ENCODE assay signal across 21 cellular contexts in genomic region chr20:48607544-48607865, GRCh38.
"Had no signal": no experiment of that assay in that cellular context is flagged by ENCODE, and none has a peak within 500 bp of the region (broad histone marks: within the 10 kb centered on the region; RNA-seq: fewer than 3 reads in every experiment).

No MANE protein-coding gene starts in this region.

- H3K27ac ChIP-seq: testis had no signal

- H3K27ac Mint-ChIP-seq: activated naive CD4-positive, alpha-beta T cell treated with anti-CD3 and anti-CD28 coated beads, Interleukin-2, amount 50 U/mL, for 24 hours; activated T-helper 2 cell treated with anti-CD3 and anti-CD28 coated beads, Interferon-gamma antibody, Interleukin-2, Interleukin-4, amounts not matched to agents 10 μg/mL and 5 μg/mL and 100 μg/mL, durations not matched to agents 14 hours and 24 hours and 36 hours; effector memory CD8-positive, alpha-beta T cell; type B pancreatic cell had no signal

- DNase-seq: activated CD4-positive, alpha-beta T cell treated with anti-CD3 and anti-CD28 coated beads for 1 hour; activated CD4-positive, alpha-beta T cell treated with anti-CD3 and anti-CD28 coated beads, Interleukin-2, amount 50 U/mL, for 1 hour; activated CD8-positive, alpha-beta memory T cell treated with anti-CD3 and anti-CD28 coated beads, Interleukin-2, amount 50 U/mL, for 4 hours; activated T-cell treated with anti-CD3 and anti-CD28 coated beads, Interleukin-2, amount 50 U/mL, for 4 hours; central memory CD4-positive, alpha-beta T cell; effector memory CD8-positive, alpha-beta T cell; foreskin melanocyte; hippocampal formation; left ventricle myocardium superior; mammary epithelial cell; midbrain; retina; SK-N-SH; stimulated activated CD4-positive, alpha-beta T cell treated with anti-CD3 and anti-CD28 coated beads, Interleukin-2, amount 100 ng/mL, for 48 hours; stimulated activated CD8-positive, alpha-beta memory T cell treated with anti-CD3 and anti-CD28 coated beads, Interleukin-4, amount 100 ng/mL, for 48 hours; stimulated activated naive CD4-positive, alpha-beta T cell; testis had no signal

- H3K4me1 ChIP-seq: testis had no signal

- ATAC-seq: activated T-cell treated with anti-CD3 and anti-CD28 coated beads, Interleukin-2, amount 50 U/mL, for 4 hours; effector memory CD8-positive, alpha-beta T cell; left ventricle myocardium superior had no signal

- H3K4me3 ChIP-seq: testis had no signal

- H3K4me1 Mint-ChIP-seq: activated naive CD4-positive, alpha-beta T cell treated with anti-CD3 and anti-CD28 coated beads, Interleukin-2, amount 50 U/mL, for 24 hours had no signal

- H3K36me3 Mint-ChIP-seq: activated naive CD4-positive, alpha-beta T cell treated with anti-CD3 and anti-CD28 coated beads, Interleukin-2, amount 50 U/mL, for 24 hours; brain; type B pancreatic cell had no signal

- H3K9me3 Mint-ChIP-seq: activated naive CD4-positive, alpha-beta T cell treated with anti-CD3 and anti-CD28 coated beads, Interleukin-2, amount 50 U/mL, for 24 hours; activated T-cell treated with anti-CD3 and anti-CD28 coated beads, Interleukin-2, amount 50 U/mL, for 4 hours; activated T-helper 2 cell treated with anti-CD3 and anti-CD28 coated beads, Interferon-gamma antibody, Interleukin-2, Interleukin-4, amounts not matched to agents 10 μg/mL and 5 μg/mL and 100 μg/mL, durations not matched to agents 14 hours and 24 hours and 36 hours; effector memory CD8-positive, alpha-beta T cell; type B pancreatic cell had no signal

- H3K4me3 Mint-ChIP-seq: activated naive CD4-positive, alpha-beta T cell treated with anti-CD3 and anti-CD28 coated beads, Interleukin-2, amount 50 U/mL, for 24 hours; activated T-cell treated with anti-CD3 and anti-CD28 coated beads, Interleukin-2, amount 50 U/mL, for 4 hours; brain; effector memory CD8-positive, alpha-beta T cell; type B pancreatic cell had no signal

- H3K9me3 ChIP-seq: SK-N-SH, testis had no signal

- H3K27me3 ChIP-seq: testis had no signal
